ENCODE assay signal across 8 cellular contexts in the genomic region with DNA sequence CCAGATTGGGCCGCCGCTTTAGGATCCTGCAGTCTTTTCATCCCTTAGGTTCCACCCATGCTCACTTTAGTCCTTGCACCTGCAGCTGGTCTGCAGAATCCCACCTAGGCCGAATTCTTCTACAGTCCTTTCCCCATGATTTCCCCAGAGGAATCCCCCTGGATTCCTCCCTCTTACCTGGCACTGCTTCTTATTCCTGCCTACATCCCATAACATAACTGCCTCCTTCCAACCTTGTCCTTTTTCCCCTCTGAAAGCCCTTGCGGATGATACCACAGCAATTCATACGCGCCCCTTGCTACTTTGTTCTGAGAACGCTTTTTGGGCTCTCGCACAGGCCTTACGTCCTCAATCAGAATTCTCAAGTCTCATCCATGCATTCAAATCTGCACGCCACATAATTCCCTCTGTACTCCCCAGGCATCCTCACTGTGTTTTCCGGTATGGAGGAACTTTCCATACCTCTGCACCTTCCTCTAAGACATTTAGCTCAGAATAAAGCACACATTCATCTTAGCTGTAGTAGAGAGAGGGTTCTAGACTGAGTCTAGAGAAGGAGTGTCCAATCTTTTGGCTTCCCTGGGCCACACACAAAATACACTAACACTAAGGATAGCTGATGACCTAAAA. TPM values are rescaled to one million over a fixed set of nuclear protein-coding genes. Genes with fewer than 3 reads are reported as not detected.
DNase-seq lines count a peak whose midpoint lies in the region; ATAC-seq and TF ChIP-seq lines count a peak whose summit lies in the region.

No MANE protein-coding gene starts in this region.

- H3K4ac ChIP-seq in IMR-90 (ENCODE audit: low read depth, low read length): peak overlapping the region; percentile 89

- peak overlapping the region; percentile 23 for H4K5ac ChIP-seq in IMR-90 (ENCODE audit: low read depth, low read length)

- peak overlapping the region; percentile 92 for H3K27ac ChIP-seq in IMR-90 (ENCODE audit: insufficient read depth, low read length)

- peak overlapping the region; percentile 99 for H3K4me2 ChIP-seq in IMR-90 (ENCODE audit: low read depth, low read length)

- peaks cover 11% of the 10 kb centered on the region; the same call in 1 of the 2 replicates for H4K20me1 ChIP-seq in IMR-90 (ENCODE audit: insufficient read depth, low read length)

- H3K56ac ChIP-seq in IMR-90 (ENCODE audit: extremely low read depth, insufficient read depth, low read length): peak overlapping the region; percentile 93

- no peaks in the 10 kb centered on the region for H3K9me3 ChIP-seq in IMR-90 (ENCODE audit: control insufficient read depth, insufficient read depth, low read length)
- H3K9me3 ChIP-seq in adipocyte (ENCODE audit: control insufficient read depth, low read length): no peaks in the 10 kb centered on the region

- DNase-seq in GM12864 (ENCODE audit: low read depth) (no peak), IMR-90 (no peak), adipocyte (ENCODE audit: low read depth) (peak; percentile 60), skeletal muscle cell (ENCODE audit: low read depth) (no peak), COLO829 (ENCODE audit: low spot score) (no peak), AG08395 (ENCODE audit: low spot score) (no peak)

- H4K8ac ChIP-seq in IMR-90 (ENCODE audit: low read depth in 2 of 2, low read length in 2 of 2): peak overlapping the region; percentile 72 to 93

- H2AK9ac ChIP-seq in IMR-90 (replicated peaks; ENCODE audit: low read depth, low read length, poor library complexity): peak overlapping the region; percentile 67

- H3K27me3 ChIP-seq in IMR-90 (ENCODE audit: control insufficient read depth, insufficient read depth, low read length): no peaks in the 10 kb centered on the region
- no peaks in the 10 kb centered on the region for H3K27me3 ChIP-seq in adipocyte (replicated peaks; ENCODE audit: control insufficient read depth, insufficient read depth, low read length)

- POLR2A ChIA-PET in IMR-90 (lab: Charles Lee; ENCODE audit: unreplicated experiment): interaction anchor here (0.9 to 1.1 kb wide), 2 partner anchors 14 to 145 kb away, joined by 3 read pairs; no protein-coding TSS in a partner anchor

- peaks cover 17% of the 10 kb centered on the region for H3K4me1 ChIP-seq in IMR-90 (ENCODE audit: control insufficient read depth, insufficient read depth, low read length)
- peaks cover 29% of the 10 kb centered on the region for H3K4me1 ChIP-seq in adipocyte (ENCODE audit: control insufficient read depth, insufficient read depth, low read length)

- TF ChIP-seq CTCF in GM12864 (IDR thresholded peaks at IDR 0.05; ENCODE audit: low read depth, low read length, missing control alignments) (no peak), IMR-90 (conservative IDR thresholded peaks at IDR 0.05; ENCODE audit: low read depth, low read length) (no peak)

- H2BK120ac ChIP-seq in IMR-90 (ENCODE audit: low read depth, low read length): peak overlapping the region; percentile 75

- peaks cover 16 to 49% of the 10 kb centered on the region in 2 experiments; a peak in 3 of 4 replicates for H3K79me1 ChIP-seq in IMR-90 (ENCODE audit: low read depth in 1 of 2, low read length in 2 of 2)

- no peak for TF ChIP-seq POLR2A in IMR-90 (IDR thresholded peaks at IDR 0.05; ENCODE audit: low read depth, low read length)

- CTCF ChIA-PET in IMR-90 (lab: Yijun Ruan, JAX): interaction anchor here (0.7 kb wide), 3 partner anchors 45 to 87 kb away, joined by 3 read pairs; no protein-coding TSS in a partner anchor

- in situ Hi-C loops in IMR-90 (cut with MboI; ENCODE audit: low sequenced_read_pairs): no loop called here

- peak overlapping the region; percentile 97 for H3K23ac ChIP-seq in IMR-90 (ENCODE audit: low read depth, low read length)

- H3K4me3 ChIP-seq in GM12864 (ENCODE audit: low read depth, low read length) (peak overlapping the region; percentile 69), IMR-90 (ENCODE audit: insufficient read depth, low read depth, low read length) (peak overlapping the region; percentile 80), adipocyte (ENCODE audit: low read length) (peak overlapping the region; percentile 92), iPS-11a (ENCODE audit: low read depth, low read length) (peak overlapping the region; percentile 75), skeletal muscle cell (ENCODE audit: low read depth, low read length) (peak overlapping the region; percentile 86)

- peak overlapping the region; percentile 67 for H3K18ac ChIP-seq in IMR-90 (ENCODE audit: low read depth, low read length)

- WGBS in IMR-90 (ENCODE audit: extremely low coverage in 2 of 2, insufficient read length in 1 of 2), 2 experiments: 13% methylated on average over 9 of the region's 11 CpGs; no CpG with 5 or more reads in 1 of the 2 experiments

- dilution Hi-C loops in IMR-90 (cut with HindIII; ENCODE audit: low sequenced_read_pairs, unreplicated experiment): no loop called here

- intact Hi-C loops in IMR-90 (cut with micrococcal nuclease): loop anchor here (10.0 kb wide), 1 partner anchor 250 kb away; no protein-coding TSS in a partner anchor

- H3K9me1 ChIP-seq in IMR-90 (ENCODE audit: insufficient read depth, low read length): peaks cover 10% of the 10 kb centered on the region

- TF ChIP-seq RAD21 in IMR-90 (IDR thresholded peaks at IDR 0.05; ENCODE audit: low read length): no peak

- BruUV-seq in IMR-90 (replicated peaks; lab: Mats Ljungman, UMichigan): TSS peak; percentile 56

- peak overlapping the region; percentile 91 for H3K9ac ChIP-seq in IMR-90 (ENCODE audit: low read depth, low read length)
- peak overlapping the region; percentile 95 for H3K9ac ChIP-seq in adipocyte (ENCODE audit: low read length)

- H2BK5ac ChIP-seq in IMR-90 (ENCODE audit: low read depth, low read length, poor library complexity, severe bottlenecking): peak overlapping the region; percentile 94

- H3K36me3 ChIP-seq in IMR-90 (ENCODE audit: control insufficient read depth, insufficient read depth, low read length) (peaks cover 5% of the 10 kb centered on the region), adipocyte (ENCODE audit: control insufficient read depth, insufficient read depth, low read length, severe bottlenecking) (no peaks in the 10 kb centered on the region)

- H2AFZ ChIP-seq in IMR-90 (replicated peaks; ENCODE audit: low read length, poor library complexity): peak overlapping the region; percentile 90

- ATAC-seq in IMR-90 (ENCODE audit: low read depth): no peak
- ATAC-seq in HG03460 (IDR thresholded peaks at IDR 0.05; ENCODE audit: unreplicated experiment): no peak

- peak overlapping the region; percentile 27; the same call in 1 of the 3 replicates for H2BK15ac ChIP-seq in IMR-90 (ENCODE audit: low read depth, low read length)

- peak overlapping the region; percentile 72 for H2AK5ac ChIP-seq in IMR-90 (ENCODE audit: low read depth, low read length)

- peak overlapping the region; percentile 62; the same call in 1 of the 2 replicates for H2BK20ac ChIP-seq in IMR-90 (ENCODE audit: low read depth, low read length)

- peak overlapping the region; percentile 82 for H4K91ac ChIP-seq in IMR-90 (ENCODE audit: insufficient read depth, low read depth, low read length)

- peak overlapping the region; percentile 95 for H3K14ac ChIP-seq in IMR-90 (replicated peaks; ENCODE audit: low read depth, low read length)

TF ChIP-seq in IMR-90, 13 proteins besides CTCF, POLR2A, EP300 and RAD21:
- no peak for TF ChIP-seq USF2 (IDR thresholded peaks at IDR 0.05; ENCODE audit: low read depth, low read length)
- no peak for TF ChIP-seq MAFK (IDR thresholded peaks at IDR 0.05; ENCODE audit: low read depth, low read length)
- TF ChIP-seq CHD1 (IDR thresholded peaks at IDR 0.05; ENCODE audit: low read depth, low read length): no peak
- TF ChIP-seq CEBPB (IDR thresholded peaks at IDR 0.05; ENCODE audit: low read depth, low read length): no peak
- TF ChIP-seq BHLHE40 (IDR thresholded peaks at IDR 0.05; ENCODE audit: low read depth, low read length): no peak
- TF ChIP-seq FOS (IDR thresholded peaks at IDR 0.05; ENCODE audit: low read depth, low read length): no peak
- TF ChIP-seq, protein P1, sequence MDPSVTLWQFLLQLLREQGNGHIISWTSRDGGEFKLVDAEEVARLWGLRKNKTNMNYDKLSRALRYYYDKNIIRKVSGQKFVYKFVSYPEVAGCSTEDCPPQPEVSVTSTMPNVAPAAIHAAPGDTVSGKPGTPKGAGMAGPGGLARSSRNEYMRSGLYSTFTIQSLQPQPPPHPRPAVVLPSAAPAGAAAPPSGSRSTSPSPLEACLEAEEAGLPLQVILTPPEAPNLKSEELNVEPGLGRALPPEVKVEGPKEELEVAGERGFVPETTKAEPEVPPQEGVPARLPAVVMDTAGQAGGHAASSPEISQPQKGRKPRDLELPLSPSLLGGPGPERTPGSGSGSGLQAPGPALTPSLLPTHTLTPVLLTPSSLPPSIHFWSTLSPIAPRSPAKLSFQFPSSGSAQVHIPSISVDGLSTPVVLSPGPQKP (IDR thresholded peaks at IDR 0.05; ENCODE audit: borderline replicate concordance, low read depth, low read length): no peak
- no peak for TF ChIP-seq SMC3 (IDR thresholded peaks at IDR 0.05; ENCODE audit: low read depth, low read length)
- TF ChIP-seq RFX5 (IDR thresholded peaks at IDR 0.05; ENCODE audit: low read depth, low read length): no peak
- no peak for TF ChIP-seq NFE2L2 (IDR thresholded peaks at IDR 0.05; ENCODE audit: low read depth, low read length)
- no peak for TF ChIP-seq MXI1 (IDR thresholded peaks at IDR 0.05; ENCODE audit: borderline replicate concordance, low read depth, low read length)
- no peak for TF ChIP-seq MAZ (IDR thresholded peaks at IDR 0.05; ENCODE audit: borderline replicate concordance, low read depth, low read length)
- no peak for TF ChIP-seq RCOR1 (IDR thresholded peaks at IDR 0.05; ENCODE audit: insufficient replicate concordance, low read length)

RNA-seq across cellular contexts. Expression of gene EIF2AK4, which starts 0.6 kb away (rescaled TPM):
- 132 and 139 TPM in 2 replicates for total RNA-seq in IMR-90 (2012; rRNA removed)
- polyA plus RNA-seq in IMR-90 (2012; rRNA removed): 75.3 and 80.3 TPM in 2 replicates
- polyA plus RNA-seq in IMR-90 (2012; cell fraction: cytosol; rRNA removed): 35.6 and 77.8 TPM in 2 replicates
- 20.2 and 41.4 TPM in 2 replicates for polyA plus RNA-seq in IMR-90 (2012; cell fraction: nucleus; rRNA removed; ENCODE audit: low replicate concordance)

RNA-seq across cellular contexts. Expression of gene GPR176, which starts 14.5 kb away (rescaled TPM):
- total RNA-seq in IMR-90 (2012; rRNA removed): 194 and 246 TPM in 2 replicates
- 114 and 118 TPM in 2 replicates for polyA plus RNA-seq in IMR-90 (2012; rRNA removed)
- polyA plus RNA-seq in IMR-90 (2012; cell fraction: cytosol; rRNA removed): 89.6 and 120 TPM in 2 replicates
- polyA plus RNA-seq in IMR-90 (2012; cell fraction: nucleus; rRNA removed; ENCODE audit: low replicate concordance): 71.7 and 95.1 TPM in 2 replicates
